Comparison of ENCODE assay signal across 1 cellular context in the genomic region with DNA sequence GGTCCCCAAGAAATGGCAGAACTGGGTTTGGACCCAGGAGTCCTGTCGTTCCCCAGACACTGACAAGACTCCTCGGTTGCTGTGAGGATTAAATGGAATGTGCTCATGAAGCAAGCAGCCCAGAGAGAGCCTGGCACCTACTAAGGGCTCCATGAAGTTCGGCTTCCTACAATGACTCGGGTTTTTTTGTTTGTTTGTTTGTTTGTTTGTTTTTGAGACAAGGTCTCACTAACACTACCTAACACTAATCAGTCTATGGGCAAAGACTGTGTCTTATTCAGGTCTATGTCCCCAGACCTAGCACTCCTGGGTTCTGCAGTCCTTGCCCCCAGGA.
A peak's percentile ranks its signal among the peaks of the same experiment; 100 is the strongest.
TF ChIP-seq lines count a peak whose summit lies in the region.

No MANE protein-coding gene starts in this region.

TF ChIP-seq in K562, 482 proteins besides CTCF, POLR2A, EP300 and RAD21:
- 0 out of 2 replicates have a peak, but pooled peaks have one; percentile 3 for TF ChIP-seq ETV1 (tag; conservative IDR thresholded peaks at IDR 0.05; ENCODE audit: low read depth)
- TF ChIP-seq HIVEP1 (CRISPR knock-in tag; IDR thresholded peaks at IDR 0.05): no peak
- TF ChIP-seq ETV6 (IDR thresholded peaks at IDR 0.05; ENCODE audit: borderline replicate concordance in 1 of 2, low read depth in 2 of 2, low read length in 1 of 2): no peak
- no peak for TF ChIP-seq ETV6 (CRISPR knock-in tag; IDR thresholded peaks at IDR 0.05; ENCODE audit: borderline replicate concordance)
- TF ChIP-seq GABPA (tag; conservative IDR thresholded peaks at IDR 0.05; ENCODE audit: low read depth): no peak
- TF ChIP-seq SRSF1 (IDR thresholded peaks at IDR 0.05; ENCODE audit: low read depth, low read length): no peak
- TF ChIP-seq JUN (IDR thresholded peaks at IDR 0.05; ENCODE audit: borderline replicate concordance, low read depth, low read length): no peak
- TF ChIP-seq JUN (CRISPR knock-in tag; IDR thresholded peaks at IDR 0.05; ENCODE audit: borderline replicate concordance): peak; percentile 36; the same call in 1 of the 2 replicates
- TF ChIP-seq DEAF1 (CRISPR knock-in tag; IDR thresholded peaks at IDR 0.05): no peak
- no peak for TF ChIP-seq BMI1 (IDR thresholded peaks at IDR 0.05; ENCODE audit: low read length)
- TF ChIP-seq HNRNPL (IDR thresholded peaks at IDR 0.05; ENCODE audit: low read depth, low read length): no peak
- 0 out of 2 replicates have a peak, but pooled peaks have one; percentile 17 for TF ChIP-seq FOXP1 (CRISPR knock-in tag; IDR thresholded peaks at IDR 0.05)
- TF ChIP-seq IFI16 (CRISPR knock-in tag; IDR thresholded peaks at IDR 0.05): no peak
- no peak for TF ChIP-seq BHLHE40 (IDR thresholded peaks at IDR 0.05; ENCODE audit: low read length)
- TF ChIP-seq ZNF551 (CRISPR knock-in tag; IDR thresholded peaks at IDR 0.05): no peak
- TF ChIP-seq NFRKB (IDR thresholded peaks at IDR 0.05; ENCODE audit: low read depth): peak; percentile 70; the same call in 1 of the 2 replicates
- TF ChIP-seq ZFP36 (IDR thresholded peaks at IDR 0.05; ENCODE audit: low read depth, low read length, partially characterized antibody): no peak
- TF ChIP-seq CEBPG (CRISPR knock-in tag; IDR thresholded peaks at IDR 0.05): no peak
- no peak for TF ChIP-seq CEBPG (tag; conservative IDR thresholded peaks at IDR 0.05 in 1 of 2, IDR thresholded peaks at IDR 0.05 in 1 of 2)
- TF ChIP-seq SMARCB1 (IDR thresholded peaks at IDR 0.05; ENCODE audit: insufficient read length, low read depth): no peak
- peak; percentile 13; the same call in 1 of the 2 replicates for TF ChIP-seq C11orf30 (IDR thresholded peaks at IDR 0.05; ENCODE audit: low read depth)
- TF ChIP-seq, protein P1, sequence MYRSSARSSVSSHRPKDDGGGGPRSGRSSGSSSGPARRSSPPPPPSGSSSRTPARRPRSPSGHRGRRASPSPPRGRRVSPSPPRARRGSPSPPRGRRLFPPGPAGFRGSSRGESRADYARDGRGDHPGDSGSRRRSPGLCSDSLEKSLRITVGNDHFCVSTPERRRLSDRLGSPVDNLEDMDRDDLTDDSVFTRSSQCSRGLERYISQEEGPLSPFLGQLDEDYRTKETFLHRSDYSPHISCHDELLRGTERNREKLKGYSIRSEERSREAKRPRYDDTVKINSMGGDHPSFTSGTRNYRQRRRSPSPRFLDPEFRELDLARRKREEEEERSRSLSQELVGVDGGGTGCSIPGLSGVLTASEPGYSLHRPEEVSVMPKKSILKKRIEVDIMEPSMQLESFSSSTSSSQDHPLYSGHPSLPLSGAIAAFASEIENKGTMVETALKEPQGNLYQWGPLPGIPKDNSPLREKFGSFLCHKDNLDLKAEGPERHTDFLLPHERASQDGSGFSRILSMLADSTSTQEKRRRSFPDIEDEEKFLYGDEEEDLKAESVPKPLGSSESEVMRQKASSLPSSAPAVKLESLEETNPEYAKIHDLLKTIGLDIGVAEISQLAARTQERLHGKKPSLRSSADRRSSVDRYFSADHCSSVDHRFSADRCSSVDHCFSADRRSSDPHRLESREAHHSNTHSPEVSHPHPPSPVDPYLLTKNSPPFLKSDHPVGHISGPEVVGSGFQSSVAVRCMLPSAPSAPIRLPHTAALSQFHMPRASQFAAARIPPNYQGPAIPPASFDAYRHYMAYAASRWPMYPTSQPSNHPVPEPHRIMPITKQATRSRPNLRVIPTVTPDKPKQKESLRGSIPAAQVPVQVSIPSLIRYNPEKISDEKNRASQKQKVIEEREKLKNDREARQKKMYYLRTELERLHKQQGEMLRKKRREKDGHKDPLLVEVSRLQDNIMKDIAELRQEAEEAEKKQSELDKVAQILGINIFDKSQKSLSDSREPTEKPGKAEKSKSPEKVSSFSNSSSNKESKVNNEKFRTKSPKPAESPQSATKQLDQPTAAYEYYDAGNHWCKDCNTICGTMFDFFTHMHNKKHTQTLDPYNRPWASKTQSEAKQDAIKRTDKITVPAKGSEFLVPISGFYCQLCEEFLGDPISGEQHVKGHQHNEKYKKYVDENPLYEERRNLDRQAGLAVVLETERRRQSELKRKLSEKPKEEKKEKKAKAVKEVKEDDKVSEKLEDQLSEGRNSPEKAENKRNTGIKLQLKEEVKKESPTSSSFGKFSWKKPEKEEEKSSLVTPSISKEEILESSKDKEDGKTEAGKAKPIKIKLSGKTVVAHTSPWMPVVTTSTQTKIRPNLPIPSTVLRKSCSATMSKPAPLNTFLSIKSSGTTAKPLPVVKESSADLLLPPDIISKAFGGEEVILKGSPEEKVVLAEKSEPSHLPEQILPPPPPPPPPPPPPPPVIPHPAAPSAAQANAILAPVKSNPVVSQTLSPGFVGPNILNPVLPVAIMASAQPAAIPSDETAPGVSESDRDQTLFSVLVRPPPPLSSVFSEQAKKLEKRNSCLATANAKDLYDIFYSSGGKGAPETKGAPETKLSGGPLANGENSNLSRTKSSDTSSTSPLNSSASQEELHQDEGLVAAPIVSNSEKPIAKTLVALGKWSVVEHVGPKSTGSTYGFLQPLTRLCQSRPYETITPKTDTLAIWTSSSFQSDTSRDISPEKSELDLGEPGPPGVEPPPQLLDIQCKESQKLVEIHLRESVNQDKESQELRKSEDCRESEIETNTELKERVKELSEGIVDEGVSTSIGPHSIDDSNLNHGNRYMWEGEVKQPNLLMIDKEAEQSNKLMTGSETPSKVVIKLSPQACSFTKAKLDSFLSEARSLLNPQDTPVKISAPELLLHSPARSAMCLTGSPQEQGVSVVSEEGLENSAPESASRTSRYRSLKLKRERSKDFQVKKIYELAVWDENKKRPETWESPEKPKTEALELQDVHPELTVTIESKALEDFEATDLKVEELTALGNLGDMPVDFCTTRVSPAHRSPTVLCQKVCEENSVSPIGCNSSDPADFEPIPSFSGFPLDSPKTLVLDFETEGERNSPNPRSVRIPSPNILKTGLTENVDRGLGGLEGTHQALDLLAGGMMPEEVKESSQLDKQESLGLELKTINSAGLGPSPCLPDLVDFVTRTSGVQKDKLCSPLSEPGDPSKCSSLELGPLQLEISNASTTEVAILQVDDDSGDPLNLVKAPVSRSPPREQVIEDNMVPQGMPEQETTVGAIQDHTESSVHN (IDR thresholded peaks at IDR 0.05; ENCODE audit: borderline replicate concordance in 1 of 2, low read depth in 1 of 2): no peak
- 0 out of 2 replicates have a peak, but pooled peaks have one; percentile 8 for TF ChIP-seq L3MBTL2 (IDR thresholded peaks at IDR 0.05)
- TF ChIP-seq SIN3B (IDR thresholded peaks at IDR 0.05; ENCODE audit: low read depth): no peak
- no peak for TF ChIP-seq HNRNPK (IDR thresholded peaks at IDR 0.05; ENCODE audit: low read depth, low read length, poor library complexity, severe bottlenecking)
- TF ChIP-seq, protein P2, sequence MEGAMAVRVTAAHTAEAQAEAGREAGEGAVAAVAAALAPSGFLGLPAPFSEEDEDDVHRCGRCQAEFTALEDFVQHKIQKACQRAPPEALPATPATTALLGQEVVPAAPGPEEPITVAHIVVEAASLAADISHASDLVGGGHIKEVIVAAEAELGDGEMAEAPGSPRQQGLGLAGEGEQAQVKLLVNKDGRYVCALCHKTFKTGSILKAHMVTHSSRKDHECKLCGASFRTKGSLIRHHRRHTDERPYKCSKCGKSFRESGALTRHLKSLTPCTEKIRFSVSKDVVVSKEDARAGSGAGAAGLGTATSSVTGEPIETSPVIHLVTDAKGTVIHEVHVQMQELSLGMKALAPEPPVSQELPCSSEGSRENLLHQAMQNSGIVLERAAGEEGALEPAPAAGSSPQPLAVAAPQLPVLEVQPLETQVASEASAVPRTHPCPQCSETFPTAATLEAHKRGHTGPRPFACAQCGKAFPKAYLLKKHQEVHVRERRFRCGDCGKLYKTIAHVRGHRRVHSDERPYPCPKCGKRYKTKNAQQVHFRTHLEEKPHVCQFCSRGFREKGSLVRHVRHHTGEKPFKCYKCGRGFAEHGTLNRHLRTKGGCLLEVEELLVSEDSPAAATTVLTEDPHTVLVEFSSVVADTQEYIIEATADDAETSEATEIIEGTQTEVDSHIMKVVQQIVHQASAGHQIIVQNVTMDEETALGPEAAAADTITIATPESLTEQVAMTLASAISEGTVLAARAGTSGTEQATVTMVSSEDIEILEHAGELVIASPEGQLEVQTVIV (CRISPR knock-in tag; IDR thresholded peaks at IDR 0.05; ENCODE audit: borderline replicate concordance): no peak
- no peak for TF ChIP-seq THAP7 (CRISPR knock-in tag; IDR thresholded peaks at IDR 0.05)
- TF ChIP-seq, protein P3, sequence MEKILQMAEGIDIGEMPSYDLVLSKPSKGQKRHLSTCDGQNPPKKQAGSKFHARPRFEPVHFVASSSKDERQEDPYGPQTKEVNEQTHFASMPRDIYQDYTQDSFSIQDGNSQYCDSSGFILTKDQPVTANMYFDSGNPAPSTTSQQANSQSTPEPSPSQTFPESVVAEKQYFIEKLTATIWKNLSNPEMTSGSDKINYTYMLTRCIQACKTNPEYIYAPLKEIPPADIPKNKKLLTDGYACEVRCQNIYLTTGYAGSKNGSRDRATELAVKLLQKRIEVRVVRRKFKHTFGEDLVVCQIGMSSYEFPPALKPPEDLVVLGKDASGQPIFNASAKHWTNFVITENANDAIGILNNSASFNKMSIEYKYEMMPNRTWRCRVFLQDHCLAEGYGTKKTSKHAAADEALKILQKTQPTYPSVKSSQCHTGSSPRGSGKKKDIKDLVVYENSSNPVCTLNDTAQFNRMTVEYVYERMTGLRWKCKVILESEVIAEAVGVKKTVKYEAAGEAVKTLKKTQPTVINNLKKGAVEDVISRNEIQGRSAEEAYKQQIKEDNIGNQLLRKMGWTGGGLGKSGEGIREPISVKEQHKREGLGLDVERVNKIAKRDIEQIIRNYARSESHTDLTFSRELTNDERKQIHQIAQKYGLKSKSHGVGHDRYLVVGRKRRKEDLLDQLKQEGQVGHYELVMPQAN (IDR thresholded peaks at IDR 0.05; ENCODE audit: borderline replicate concordance): no peak
- TF ChIP-seq ATF4 (CRISPR knock-in tag; IDR thresholded peaks at IDR 0.05): no peak
- 0 out of 2 replicates have a peak, but pooled peaks have one; percentile 54 for TF ChIP-seq GTF2E2 (tag; IDR thresholded peaks at IDR 0.05)
- TF ChIP-seq, protein P4, sequence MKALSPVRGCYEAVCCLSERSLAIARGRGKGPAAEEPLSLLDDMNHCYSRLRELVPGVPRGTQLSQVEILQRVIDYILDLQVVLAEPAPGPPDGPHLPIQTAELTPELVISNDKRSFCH (CRISPR knock-in tag; IDR thresholded peaks at IDR 0.05): no peak
- TF ChIP-seq, protein P4 (tag; IDR thresholded peaks at IDR 0.05): no peak
- no peak for TF ChIP-seq ZNF134 (CRISPR knock-in tag; conservative IDR thresholded peaks at IDR 0.05)
- no peak for TF ChIP-seq ZNF583 (CRISPR knock-in tag; IDR thresholded peaks at IDR 0.05)
- no peak for TF ChIP-seq CTBP1 (IDR thresholded peaks at IDR 0.05; ENCODE audit: borderline replicate concordance)
- no peak for TF ChIP-seq ETS2 (tag; IDR thresholded peaks at IDR 0.05; ENCODE audit: borderline replicate concordance, poor library complexity, severe bottlenecking)
- no peak for TF ChIP-seq ZFP1 (CRISPR knock-in tag; IDR thresholded peaks at IDR 0.05)
- 0 out of 2 replicates have a peak, but pooled peaks have one; percentile 9 for TF ChIP-seq ZNF143 (CRISPR knock-in tag; IDR thresholded peaks at IDR 0.05)
- TF ChIP-seq FUS (optimal IDR thresholded peaks at IDR 0.05; ENCODE audit: low read depth, low read length): no peak
- TF ChIP-seq, protein P5, sequence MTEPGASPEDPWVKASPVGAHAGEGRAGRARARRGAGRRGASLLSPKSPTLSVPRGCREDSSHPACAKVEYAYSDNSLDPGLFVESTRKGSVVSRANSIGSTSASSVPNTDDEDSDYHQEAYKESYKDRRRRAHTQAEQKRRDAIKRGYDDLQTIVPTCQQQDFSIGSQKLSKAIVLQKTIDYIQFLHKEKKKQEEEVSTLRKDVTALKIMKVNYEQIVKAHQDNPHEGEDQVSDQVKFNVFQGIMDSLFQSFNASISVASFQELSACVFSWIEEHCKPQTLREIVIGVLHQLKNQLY (CRISPR knock-in tag; conservative IDR thresholded peaks at IDR 0.05): no peak
- peak; percentile 60 for TF ChIP-seq MAFG (tag; conservative IDR thresholded peaks at IDR 0.05)
- TF ChIP-seq ZNF324 (CRISPR knock-in tag; IDR thresholded peaks at IDR 0.05): no peak
- no peak for TF ChIP-seq BRF1 (IDR thresholded peaks at IDR 0.05; ENCODE audit: borderline replicate concordance, extremely low read depth, insufficient read length)
- no peak for TF ChIP-seq HDGF (IDR thresholded peaks at IDR 0.05)
- TF ChIP-seq SMAD4 (CRISPR knock-in tag; conservative IDR thresholded peaks at IDR 0.05): no peak
- no peak for TF ChIP-seq CREB1 (IDR thresholded peaks at IDR 0.05)
- TF ChIP-seq CREB1 (CRISPR knock-in tag; IDR thresholded peaks at IDR 0.05): no peak
- no peak for TF ChIP-seq GTF2F1 (IDR thresholded peaks at IDR 0.05; ENCODE audit: low read depth, low read length)
- no peak for TF ChIP-seq FOXJ3 (CRISPR knock-in tag; IDR thresholded peaks at IDR 0.05)
- TF ChIP-seq SMARCA5 (IDR thresholded peaks at IDR 0.05): no peak
